ENCODE assay signal across 17 cellular contexts in the genomic region with DNA sequence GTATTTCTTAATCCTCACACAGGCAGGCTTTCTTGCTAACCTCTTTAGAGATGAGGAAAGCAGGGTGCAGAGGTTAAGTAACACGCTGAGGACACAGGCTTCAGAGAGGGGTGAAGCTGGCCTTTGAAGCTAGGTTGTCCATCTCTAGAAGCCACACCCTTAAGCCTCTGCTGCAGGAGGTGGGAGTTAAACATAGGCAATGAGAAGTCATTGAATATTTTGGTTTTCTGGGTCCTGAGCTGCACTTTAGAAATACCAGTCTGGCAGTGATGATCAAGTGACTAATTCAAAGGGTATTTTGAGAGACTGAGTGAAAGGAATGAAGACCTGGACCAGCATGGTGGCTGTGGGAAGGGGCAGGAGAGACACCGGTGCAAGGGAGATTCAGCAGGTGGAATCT. TPM values are rescaled to one million over a fixed set of nuclear protein-coding genes. Genes with fewer than 3 reads are reported as not detected.
DNase-seq lines count a peak whose midpoint lies in the region; ATAC-seq and TF ChIP-seq lines count a peak whose summit lies in the region.
"Had no signal": no experiment of that assay in that cellular context is flagged by ENCODE, and none has a peak within 500 bp of the region (broad histone marks: within the 10 kb centered on the region; RNA-seq: fewer than 3 reads in every experiment).

No MANE protein-coding gene starts in this region.

- POLR2A ChIA-PET in PC-3 (lab: Charles Lee; ENCODE audit: unreplicated experiment): no interaction called here

- H3K9me3 ChIP-seq in PC-3 (ENCODE audit: low read length) (no peaks in the 10 kb centered on the region), esophagus squamous epithelium (no peaks in the 10 kb centered on the region), neutrophil (no peaks in the 10 kb centered on the region)
- H3K9me3 ChIP-seq: BE2C, thyroid gland had no signal

- TF ChIP-seq CTCF in PC-3 (conservative IDR thresholded peaks at IDR 0.05; ENCODE audit: low read depth, low read length) (no peak), esophagus squamous epithelium (IDR thresholded peaks at IDR 0.05) (no peak), neutrophil (IDR thresholded peaks at IDR 0.05) (no peak)

- H3K9ac ChIP-seq in PC-3 (ENCODE audit: low read length): no peak overlapping the region

- intact Hi-C loops in PC-3 (cut with micrococcal nuclease): no loop called here
- intact Hi-C loops in esophagus squamous epithelium (cut with DNase I): no loop called here

- H3K4me2 ChIP-seq in PC-3 (ENCODE audit: low read length): no peak overlapping the region

- 46 to 83% methylated on average over 2 of the region's 2 CpGs for WGBS in esophagus squamous epithelium, 2 donors

- ATAC-seq in PC-3: no peak

- H3K79me2 ChIP-seq in PC-3 (ENCODE audit: low read length): no peaks in the 10 kb centered on the region

- BruUV-seq in PC-3 (replicated peaks; lab: Mats Ljungman, UMichigan): no TSS peak

- no peaks in the 10 kb centered on the region for H4K20me1 ChIP-seq in PC-3 (ENCODE audit: low read length)

- H3K27ac ChIP-seq in PC-3 (ENCODE audit: low read length): no peak overlapping the region
- peak overlapping the region; percentile 76 to 83 (median 82) for H3K27ac ChIP-seq in esophagus squamous epithelium
- H3K27ac ChIP-seq in neutrophil: peak overlapping the region; percentile 90

- DNase-seq in AG20443 (ENCODE audit: low spot score) (peak; percentile 61), PC-3 (peak; percentile 60), esophagus squamous epithelium (lab: John Stamatoyannopoulos, UW) (no peak), AML-193 (lab: John Stamatoyannopoulos, UW) (no peak), GM19238 (ENCODE audit: insufficient read length, low spot score) (no peak), NCI-H2196 treated with DMSO at 0.1 percent for 48 hours (lab: John Stamatoyannopoulos, UW; ENCODE audit: unreplicated experiment) (no peak), NCI-H2081 treated with DMSO at 0.1 percent for 48 hours (lab: John Stamatoyannopoulos, UW) (no peak)
- DNase-seq: activated CD4-positive, alpha-beta T cell treated with anti-CD3 and anti-CD28 coated beads, Interleukin-2, amount 50 U/mL, for 4 hours; activated effector memory CD4-positive, alpha-beta T cell treated with anti-CD3 and anti-CD28 coated beads, Interleukin-2, amount 50 U/mL, for 16 hours; BE2C; NCI-H1436 treated with DMSO at 0.1 percent for 48 hours; NCI-H526; nucleus accumbens; stimulated activated CD4-positive, alpha-beta T cell treated with anti-CD3 and anti-CD28 coated beads, Interleukin-15, amount 100 ng/mL, for 24 hours; T1000; thyroid gland had no signal

- H3K36me3 ChIP-seq in PC-3 (ENCODE audit: low read depth, low read length): no peaks in the 10 kb centered on the region
- no peaks in the 10 kb centered on the region for H3K36me3 ChIP-seq in esophagus squamous epithelium
- H3K36me3 ChIP-seq in neutrophil: peaks cover 66% of the 10 kb centered on the region
- H3K36me3 ChIP-seq: BE2C, thyroid gland had no signal

- no peak for TF ChIP-seq POLR2A in esophagus squamous epithelium (IDR thresholded peaks at IDR 0.05)

- no peaks in the 10 kb centered on the region for H3K9me2 ChIP-seq in PC-3 (replicated peaks; ENCODE audit: low read length)

- H3F3A ChIP-seq in PC-3 (ENCODE audit: low read length, unreplicated experiment): no peaks in the 10 kb centered on the region

- H2AFZ ChIP-seq in PC-3 (ENCODE audit: low read length): no peak overlapping the region

- H3K27me3 ChIP-seq in PC-3 (ENCODE audit: low read length) (no peaks in the 10 kb centered on the region), esophagus squamous epithelium (no peaks in the 10 kb centered on the region), neutrophil (no peaks in the 10 kb centered on the region)
- H3K27me3 ChIP-seq: BE2C, thyroid gland had no signal

- H3K4me3 ChIP-seq in PC-3 (ENCODE audit: low read length) (no peak overlapping the region), esophagus squamous epithelium (no peak overlapping the region), neutrophil (ENCODE audit: low read depth in 1 of 2, low read length in 1 of 2) (peak overlapping the region; percentile 5 to 11)
- H3K4me3 ChIP-seq: thyroid gland had no signal

- H3K4me1 ChIP-seq in PC-3 (ENCODE audit: insufficient read depth, low read length) (peaks cover 29% of the 10 kb centered on the region), esophagus squamous epithelium (peaks cover 31 to 88% (median 38%) of the 10 kb centered on the region in 3 donors), neutrophil (ENCODE audit: control insufficient read depth in 1 of 2, insufficient read depth in 1 of 2, low read depth in 1 of 2, low read length in 1 of 2) (peaks cover 87 to 93% of the 10 kb centered on the region in 2 experiments)
- H3K4me1 ChIP-seq: BE2C had no signal

- CTCF ChIA-PET in PC-3 (lab: Charles Lee): no interaction called here

RNA-seq across cellular contexts. Expression of a gene that starts 9.9 kb away (rescaled TPM):
- 0.26 TPM in 1 of 2 replicates, not detected in the other for total RNA-seq in PC-3 (2014; rRNA removed)
- 10 to 100 TPM in 3 of 4 donors, 1 to 10 TPM in 1; 8.1 to 17.8 (median 15.8) TPM for total RNA-seq in esophagus squamous epithelium

Comparison
In these comparisons a context has a peak if more than half of its experiments do, and no peak if none do; other contexts are left out.
1. DNase-seq: peak in AG20443 (single experiment) and PC-3 (single experiment); none in esophagus squamous epithelium (single experiment), AML-193 (0 of 2), GM19238 (single experiment), NCI-H2196 treated with DMSO at 0.1 percent for 48 hours (single experiment) and NCI-H2081 treated with DMSO at 0.1 percent for 48 hours (single experiment).
2. H3K4me3 ChIP-seq: peak in neutrophil (2 of 2); none in PC-3 (single experiment) and esophagus squamous epithelium (0 of 4).